In the genomic region with DNA sequence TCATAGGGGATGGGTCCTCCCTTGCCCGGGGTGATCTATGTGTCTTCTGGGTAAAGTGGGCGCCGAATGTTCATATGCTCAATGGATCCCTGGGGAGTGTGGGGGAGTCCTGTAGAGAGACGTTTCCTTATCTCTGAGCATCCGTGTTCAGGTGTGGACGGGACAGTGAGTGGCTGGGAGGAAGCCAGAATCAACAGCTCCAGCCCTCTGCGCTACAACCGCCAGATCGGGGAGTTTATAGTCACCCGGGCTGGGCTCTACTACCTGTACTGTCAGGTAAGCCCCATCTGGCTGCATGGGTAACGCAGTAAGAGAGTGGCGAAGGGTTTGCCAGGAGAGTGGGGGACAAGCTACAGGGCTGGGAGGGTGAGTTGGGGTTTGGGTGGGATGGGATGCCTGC, we compare ENCODE assay signal across 1 cellular context.
TF ChIP-seq lines count a peak whose summit lies in the region.

No MANE protein-coding gene starts in this region.

TF ChIP-seq in HEK293T, 16 proteins besides CTCF, POLR2A, EP300 and RAD21:
- TF ChIP-seq LEF1 (IDR thresholded peaks at IDR 0.05; ENCODE audit: borderline replicate concordance) (no peak), HDGF (IDR thresholded peaks at IDR 0.05; ENCODE audit: borderline replicate concordance) (no peak), BHLHE40 (IDR thresholded peaks at IDR 0.05; ENCODE audit: borderline replicate concordance) (no peak), FOXA1 (IDR thresholded peaks at IDR 0.05) (no peak), FOXK2 (IDR thresholded peaks at IDR 0.05) (no peak)
